8 cellular contexts compared by ENCODE assay signal in genomic region chr14:63893701-63894458, GRCh38. TPM values are rescaled to one million over a fixed set of nuclear protein-coding genes. Genes with fewer than 3 reads are reported as not detected.
DNase-seq lines count a peak whose midpoint lies in the region; ATAC-seq, FAIRE-seq and TF ChIP-seq lines count a peak whose summit lies in the region.

No MANE protein-coding gene starts in this region.

- TF ChIP-seq POLR2A in A549 (IDR thresholded peaks at IDR 0.05; ENCODE audit: low read length) (no peak), esophagus squamous epithelium (IDR thresholded peaks at IDR 0.05) (no peak)

- no peak; a peak in 1 of 5 replicates for TF ChIP-seq EP300 in A549 (IDR thresholded peaks at IDR 0.05)

- POLR2A ChIA-PET in A549 (lab: Yijun Ruan, JAX): no interaction called here

- WGBS in A549 (ENCODE audit: missing lambda C conversion rate): 28% methylated on average over 5 of the region's 5 CpGs
- 10 to 19% methylated on average over 5 of the region's 5 CpGs for WGBS in esophagus squamous epithelium, 2 donors

- DNase-seq in A549 (ENCODE audit: low read depth in 1 of 2, low spot score in 1 of 2) (peak in 1 of 2 experiments; percentile 45), NCI-H446 (lab: John Stamatoyannopoulos, UW) (peak; percentile 4 to 38), esophagus squamous epithelium (lab: John Stamatoyannopoulos, UW) (no peak), iPS-NIHi7 (ENCODE audit: extremely low spot score) (no peak), GM19239 (ENCODE audit: insufficient read length, low spot score) (no peak), GOT3 (lab: John Stamatoyannopoulos, UW) (no peak)

- intact Hi-C loops in esophagus squamous epithelium (cut with DNase I): no loop called here

- TF ChIP-seq CTCF in A549 (IDR thresholded peaks at IDR 0.05) (no peak), esophagus squamous epithelium (IDR thresholded peaks at IDR 0.05) (no peak)

- ATAC-seq in A549: peak; percentile 73 to 86
- no peak for ATAC-seq in HG02763 (IDR thresholded peaks at IDR 0.05; ENCODE audit: unreplicated experiment)

- H3K27me3 ChIP-seq in esophagus squamous epithelium (no peaks in the 10 kb centered on the region), muscle layer of colon (ENCODE audit: control insufficient read depth in 1 of 2, insufficient read depth in 2 of 2, low read length in 2 of 2) (no peaks in the 10 kb centered on the region)

- peak overlapping the region; percentile 56 for H3K4me2 ChIP-seq in A549

- H3K4me1 ChIP-seq in A549 (peaks cover 48% of the 10 kb centered on the region), esophagus squamous epithelium (peaks cover 8 to 87% (median 65%) of the 10 kb centered on the region in 3 donors), muscle layer of colon (ENCODE audit: insufficient read depth, low read length) (peaks cover 45% of the 10 kb centered on the region)

- H3K4me3 ChIP-seq in A549 (no peak overlapping the region), esophagus squamous epithelium (no peak overlapping the region), muscle layer of colon (ENCODE audit: low read depth in 1 of 2, low read length in 2 of 2) (peak overlapping the region in 1 of 2 donors; percentile 41)

- H3K9ac ChIP-seq in muscle layer of colon (ENCODE audit: low read length): no peak overlapping the region

- peak overlapping the region; percentile 53 to 74 for H3K27ac ChIP-seq in A549
- H3K27ac ChIP-seq in esophagus squamous epithelium: peak overlapping the region in 3 of 4 donors; percentile 51 to 60 (median 51)
- peak overlapping the region; percentile 72 for H3K27ac ChIP-seq in muscle layer of colon (ENCODE audit: low read depth, low read length)

- H3K9me3 ChIP-seq in A549: no peaks in the 10 kb centered on the region
- H3K9me3 ChIP-seq in esophagus squamous epithelium: no peaks in the 10 kb centered on the region
- H3K9me3 ChIP-seq in muscle layer of colon (ENCODE audit: low read length): no peaks in the 10 kb centered on the region

- CTCF ChIA-PET in A549 (lab: Yijun Ruan, JAX): interaction anchor here (1.1 kb wide), 1 partner anchor 11 kb away, joined by 4 read pairs; no protein-coding TSS in a partner anchor

- FAIRE-seq in A549 (lab: Jason Lieb, UNC): no peak
- no peak for FAIRE-seq in GM19239 (lab: Jason Lieb, UNC)

- no peak for TF ChIP-seq RAD21 in A549 (conservative IDR thresholded peaks at IDR 0.05 in 1 of 2, IDR thresholded peaks at IDR 0.05 in 1 of 2)

- H3K36me3 ChIP-seq in esophagus squamous epithelium: no peaks in the 10 kb centered on the region
- H3K36me3 ChIP-seq in muscle layer of colon (ENCODE audit: insufficient read depth, low read length): no peaks in the 10 kb centered on the region

TF ChIP-seq in A549, 52 proteins besides CTCF, POLR2A, EP300 and RAD21:
- TF ChIP-seq FOSB (CRISPR knock-in tag; IDR thresholded peaks at IDR 0.05) (no peak), MYC (IDR thresholded peaks at IDR 0.05; ENCODE audit: borderline replicate concordance, low read length) (no peak), KDM1A (IDR thresholded peaks at IDR 0.05; ENCODE audit: low read depth) (no peak), PHF8 (IDR thresholded peaks at IDR 0.05; ENCODE audit: borderline replicate concordance, low read depth) (no peak), TFCP2L1 (CRISPR knock-in tag; IDR thresholded peaks at IDR 0.05) (no peak), CBX2 (IDR thresholded peaks at IDR 0.05; ENCODE audit: borderline replicate concordance, low read depth) (no peak), BHLHE40 (IDR thresholded peaks at IDR 0.05; ENCODE audit: low read depth, low read length) (no peak)

RNA-seq across cellular contexts. Expression of gene SYNE2, which starts 41.1 kb away (rescaled TPM):
- polyA plus RNA-seq in A549 (2011; rRNA removed) (11.3 and 16.0 TPM in 2 replicates), A549 (2017; fragmentation: RNase III; extraction: RNeasy Plus Mini Kit Qiagen cat#74134 plus additional on column Dnase treatment) (2.8 to 3.4 TPM (median 3.3 TPM) in 3 replicates)
- polyA plus RNA-seq in A549 (2012; cell fraction: cytosol; rRNA removed): 5.2 and 5.9 TPM in 2 replicates
- 53.5 and 56.8 TPM in 2 replicates for polyA plus RNA-seq in A549 (2012; cell fraction: nucleus; rRNA removed)
- polyA minus RNA-seq in A549 (2011; rRNA and poly(A)+ RNA removed): 63.5 and 85.0 TPM in 2 replicates
- 100 to 1,000 TPM; 128 to 197 (median 145) TPM for total RNA-seq in esophagus squamous epithelium

Comparison
In these comparisons a context has a peak if more than half of its experiments do, and no peak if none do; other contexts are left out.
1. DNase-seq: peak in NCI-H446 (2 of 2); none in esophagus squamous epithelium (single experiment), iPS-NIHi7 (single experiment), GM19239 (single experiment) and GOT3 (single experiment).
2. Peak in every context shown above with its lines, with median percentiles within 50 percentile points of each other: H3K27ac ChIP-seq.